Comparison of ENCODE assay signal across 1 cellular context in genomic region chr19:18920400-18920799, GRCh38.
A peak's percentile ranks its signal among the peaks of the same experiment; 100 is the strongest.
TF ChIP-seq lines count a peak whose summit lies in the region.

No MANE protein-coding gene starts in this region.

TF ChIP-seq in K562, 482 proteins besides CTCF, POLR2A, EP300 and RAD21:
- TF ChIP-seq, protein P1, sequence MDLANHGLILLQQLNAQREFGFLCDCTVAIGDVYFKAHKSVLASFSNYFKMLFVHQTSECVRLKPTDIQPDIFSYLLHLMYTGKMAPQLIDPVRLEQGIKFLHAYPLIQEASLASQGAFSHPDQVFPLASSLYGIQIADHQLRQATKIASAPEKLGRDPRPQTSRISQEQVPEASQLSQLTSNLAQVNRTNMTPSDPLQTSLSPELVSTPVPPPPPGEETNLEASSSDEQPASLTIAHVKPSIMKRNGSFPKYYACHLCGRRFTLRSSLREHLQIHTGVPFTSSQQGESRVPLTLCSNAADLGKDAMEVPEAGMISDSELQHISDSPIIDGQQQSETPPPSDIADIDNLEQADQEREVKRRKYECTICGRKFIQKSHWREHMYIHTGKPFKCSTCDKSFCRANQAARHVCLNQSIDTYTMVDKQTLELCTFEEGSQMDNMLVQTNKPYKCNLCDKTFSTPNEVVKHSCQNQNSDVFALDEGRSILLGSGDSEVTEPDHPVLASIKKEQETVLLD (IDR thresholded peaks at IDR 0.05) = no peak
- TF ChIP-seq CBFB (CRISPR knock-in tag; IDR thresholded peaks at IDR 0.05) = 0 out of 2 replicates have a peak, but pooled peaks have one; percentile 52
- 0 out of 2 replicates have a peak, but pooled peaks have one; percentile 14 for TF ChIP-seq USF1 (CRISPR knock-in tag; IDR thresholded peaks at IDR 0.05)
